1 cellular context compared by ENCODE assay signal in the genomic region with DNA sequence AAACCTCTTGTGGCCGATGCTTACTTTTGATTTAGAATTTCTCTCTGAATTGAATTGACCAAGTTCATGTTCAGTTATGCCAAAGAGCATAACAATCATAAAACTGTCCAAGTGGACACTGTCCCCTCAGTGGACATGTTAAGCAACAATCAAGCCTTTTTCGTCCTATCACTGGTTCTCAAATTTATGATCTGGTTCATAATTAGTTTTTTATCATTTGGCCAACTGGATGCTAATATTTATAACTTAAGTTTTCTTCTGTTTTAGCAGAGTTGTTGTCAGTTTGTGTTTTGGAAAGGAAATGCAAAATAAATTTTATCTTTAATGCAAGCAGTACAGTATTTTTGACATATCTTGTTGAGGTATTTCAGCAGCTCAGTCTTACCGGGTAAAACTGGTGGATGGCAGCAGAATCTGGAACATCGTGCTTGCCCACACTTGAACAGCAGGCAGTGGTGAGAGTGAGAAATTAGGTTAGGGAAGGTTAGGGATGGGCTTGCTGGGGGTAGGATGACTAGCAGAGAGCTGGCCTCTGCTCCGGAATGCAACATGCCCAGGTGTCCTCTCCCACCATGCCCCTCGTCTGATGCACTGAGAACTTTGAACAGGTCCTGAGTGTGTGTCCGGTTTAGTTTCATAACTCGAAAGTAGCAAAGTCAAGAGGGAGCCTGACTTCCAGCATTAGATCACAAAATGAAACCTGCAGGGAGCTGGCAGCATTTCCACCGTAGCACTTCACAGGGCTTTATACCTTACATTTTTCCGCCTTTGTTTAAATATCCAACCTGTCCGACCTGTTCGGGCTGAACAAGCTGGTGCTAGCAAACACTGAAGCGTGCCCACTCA.
A peak's percentile ranks its signal among the peaks of the same experiment; 100 is the strongest.
TF ChIP-seq lines count a peak whose summit lies in the region.

No MANE protein-coding gene starts in this region.

TF ChIP-seq in K562, 482 proteins besides CTCF, POLR2A, EP300 and RAD21 (continued from another document and continues in another):
- TF ChIP-seq, protein P1, sequence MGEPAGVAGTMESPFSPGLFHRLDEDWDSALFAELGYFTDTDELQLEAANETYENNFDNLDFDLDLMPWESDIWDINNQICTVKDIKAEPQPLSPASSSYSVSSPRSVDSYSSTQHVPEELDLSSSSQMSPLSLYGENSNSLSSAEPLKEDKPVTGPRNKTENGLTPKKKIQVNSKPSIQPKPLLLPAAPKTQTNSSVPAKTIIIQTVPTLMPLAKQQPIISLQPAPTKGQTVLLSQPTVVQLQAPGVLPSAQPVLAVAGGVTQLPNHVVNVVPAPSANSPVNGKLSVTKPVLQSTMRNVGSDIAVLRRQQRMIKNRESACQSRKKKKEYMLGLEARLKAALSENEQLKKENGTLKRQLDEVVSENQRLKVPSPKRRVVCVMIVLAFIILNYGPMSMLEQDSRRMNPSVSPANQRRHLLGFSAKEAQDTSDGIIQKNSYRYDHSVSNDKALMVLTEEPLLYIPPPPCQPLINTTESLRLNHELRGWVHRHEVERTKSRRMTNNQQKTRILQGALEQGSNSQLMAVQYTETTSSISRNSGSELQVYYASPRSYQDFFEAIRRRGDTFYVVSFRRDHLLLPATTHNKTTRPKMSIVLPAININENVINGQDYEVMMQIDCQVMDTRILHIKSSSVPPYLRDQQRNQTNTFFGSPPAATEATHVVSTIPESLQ (CRISPR knock-in tag; IDR thresholded peaks at IDR 0.05) = 0 out of 2 replicates have a peak, but pooled peaks have one; percentile 16
- TF ChIP-seq ZNF551 (CRISPR knock-in tag; IDR thresholded peaks at IDR 0.05) (no peak), PHTF2 (CRISPR knock-in tag; IDR thresholded peaks at IDR 0.05) (no peak), ZNF785 (CRISPR knock-in tag; IDR thresholded peaks at IDR 0.05) (no peak), MTA1 (IDR thresholded peaks at IDR 0.05; ENCODE audit: borderline replicate concordance) (no peak), PYGO2 (tag; IDR thresholded peaks at IDR 0.05) (no peak), KLF1 (tag; IDR thresholded peaks at IDR 0.05) (no peak), BACH1 (tag; IDR thresholded peaks at IDR 0.05) (no peak), NCOA1 (IDR thresholded peaks at IDR 0.05; ENCODE audit: low read depth) (no peak), MEF2D (tag; conservative IDR thresholded peaks at IDR 0.05; ENCODE audit: low read depth) (no peak), GTF2F1 (IDR thresholded peaks at IDR 0.05; ENCODE audit: low read depth, low read length) (no peak), TBP (optimal IDR thresholded peaks at IDR 0.05; ENCODE audit: low read depth, low read length) (no peak), XRCC3 (IDR thresholded peaks at IDR 0.05) (no peak), SRSF3 (IDR thresholded peaks at IDR 0.05; ENCODE audit: insufficient read depth, low read length) (no peak), SP2 (IDR thresholded peaks at IDR 0.05; ENCODE audit: extremely low read depth, low read depth, low read length, poor library complexity, severe bottlenecking) (no peak), PHB (CRISPR knock-in tag; IDR thresholded peaks at IDR 0.05) (no peak), CBX3 (IDR thresholded peaks at IDR 0.05; ENCODE audit: borderline replicate concordance in 1 of 2, low read length in 2 of 2) (no peak), SAFB (IDR thresholded peaks at IDR 0.05; ENCODE audit: borderline replicate concordance, low read depth, low read length) (no peak), ZNF57 (CRISPR knock-in tag; IDR thresholded peaks at IDR 0.05) (no peak), MAFK (IDR thresholded peaks at IDR 0.05; ENCODE audit: low read length) (no peak), TARDBP (IDR thresholded peaks at IDR 0.05) (no peak), RFX5 (IDR thresholded peaks at IDR 0.05; ENCODE audit: low read depth, low read length) (no peak), CEBPG (CRISPR knock-in tag; IDR thresholded peaks at IDR 0.05) (no peak), CEBPG (tag; conservative IDR thresholded peaks at IDR 0.05 in 1 of 2, IDR thresholded peaks at IDR 0.05 in 1 of 2) (peak in 1 of 2 experiments; percentile 83; a peak in 2 of 4 replicates), SOX6 (IDR thresholded peaks at IDR 0.05) (no peak), ZNF445 (CRISPR knock-in tag; IDR thresholded peaks at IDR 0.05; ENCODE audit: low read depth) (no peak)
- TF ChIP-seq, protein P2, sequence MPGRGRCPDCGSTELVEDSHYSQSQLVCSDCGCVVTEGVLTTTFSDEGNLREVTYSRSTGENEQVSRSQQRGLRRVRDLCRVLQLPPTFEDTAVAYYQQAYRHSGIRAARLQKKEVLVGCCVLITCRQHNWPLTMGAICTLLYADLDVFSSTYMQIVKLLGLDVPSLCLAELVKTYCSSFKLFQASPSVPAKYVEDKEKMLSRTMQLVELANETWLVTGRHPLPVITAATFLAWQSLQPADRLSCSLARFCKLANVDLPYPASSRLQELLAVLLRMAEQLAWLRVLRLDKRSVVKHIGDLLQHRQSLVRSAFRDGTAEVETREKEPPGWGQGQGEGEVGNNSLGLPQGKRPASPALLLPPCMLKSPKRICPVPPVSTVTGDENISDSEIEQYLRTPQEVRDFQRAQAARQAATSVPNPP (IDR thresholded peaks at IDR 0.05; ENCODE audit: borderline replicate concordance, insufficient read depth, insufficient read length) = no peak
- TF ChIP-seq, protein P3, sequence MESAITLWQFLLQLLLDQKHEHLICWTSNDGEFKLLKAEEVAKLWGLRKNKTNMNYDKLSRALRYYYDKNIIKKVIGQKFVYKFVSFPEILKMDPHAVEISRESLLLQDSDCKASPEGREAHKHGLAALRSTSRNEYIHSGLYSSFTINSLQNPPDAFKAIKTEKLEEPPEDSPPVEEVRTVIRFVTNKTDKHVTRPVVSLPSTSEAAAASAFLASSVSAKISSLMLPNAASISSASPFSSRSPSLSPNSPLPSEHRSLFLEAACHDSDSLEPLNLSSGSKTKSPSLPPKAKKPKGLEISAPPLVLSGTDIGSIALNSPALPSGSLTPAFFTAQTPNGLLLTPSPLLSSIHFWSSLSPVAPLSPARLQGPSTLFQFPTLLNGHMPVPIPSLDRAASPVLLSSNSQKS (CRISPR knock-in tag; IDR thresholded peaks at IDR 0.05) = no peak
- TF ChIP-seq, protein P4, sequence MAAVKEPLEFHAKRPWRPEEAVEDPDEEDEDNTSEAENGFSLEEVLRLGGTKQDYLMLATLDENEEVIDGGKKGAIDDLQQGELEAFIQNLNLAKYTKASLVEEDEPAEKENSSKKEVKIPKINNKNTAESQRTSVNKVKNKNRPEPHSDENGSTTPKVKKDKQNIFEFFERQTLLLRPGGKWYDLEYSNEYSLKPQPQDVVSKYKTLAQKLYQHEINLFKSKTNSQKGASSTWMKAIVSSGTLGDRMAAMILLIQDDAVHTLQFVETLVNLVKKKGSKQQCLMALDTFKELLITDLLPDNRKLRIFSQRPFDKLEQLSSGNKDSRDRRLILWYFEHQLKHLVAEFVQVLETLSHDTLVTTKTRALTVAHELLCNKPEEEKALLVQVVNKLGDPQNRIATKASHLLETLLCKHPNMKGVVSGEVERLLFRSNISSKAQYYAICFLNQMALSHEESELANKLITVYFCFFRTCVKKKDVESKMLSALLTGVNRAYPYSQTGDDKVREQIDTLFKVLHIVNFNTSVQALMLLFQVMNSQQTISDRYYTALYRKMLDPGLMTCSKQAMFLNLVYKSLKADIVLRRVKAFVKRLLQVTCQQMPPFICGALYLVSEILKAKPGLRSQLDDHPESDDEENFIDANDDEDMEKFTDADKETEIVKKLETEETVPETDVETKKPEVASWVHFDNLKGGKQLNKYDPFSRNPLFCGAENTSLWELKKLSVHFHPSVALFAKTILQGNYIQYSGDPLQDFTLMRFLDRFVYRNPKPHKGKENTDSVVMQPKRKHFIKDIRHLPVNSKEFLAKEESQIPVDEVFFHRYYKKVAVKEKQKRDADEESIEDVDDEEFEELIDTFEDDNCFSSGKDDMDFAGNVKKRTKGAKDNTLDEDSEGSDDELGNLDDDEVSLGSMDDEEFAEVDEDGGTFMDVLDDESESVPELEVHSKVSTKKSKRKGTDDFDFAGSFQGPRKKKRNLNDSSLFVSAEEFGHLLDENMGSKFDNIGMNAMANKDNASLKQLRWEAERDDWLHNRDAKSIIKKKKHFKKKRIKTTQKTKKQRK (IDR thresholded peaks at IDR 0.05; ENCODE audit: borderline replicate concordance, low read depth, low read length) = no peak
- TF ChIP-seq, protein P5, sequence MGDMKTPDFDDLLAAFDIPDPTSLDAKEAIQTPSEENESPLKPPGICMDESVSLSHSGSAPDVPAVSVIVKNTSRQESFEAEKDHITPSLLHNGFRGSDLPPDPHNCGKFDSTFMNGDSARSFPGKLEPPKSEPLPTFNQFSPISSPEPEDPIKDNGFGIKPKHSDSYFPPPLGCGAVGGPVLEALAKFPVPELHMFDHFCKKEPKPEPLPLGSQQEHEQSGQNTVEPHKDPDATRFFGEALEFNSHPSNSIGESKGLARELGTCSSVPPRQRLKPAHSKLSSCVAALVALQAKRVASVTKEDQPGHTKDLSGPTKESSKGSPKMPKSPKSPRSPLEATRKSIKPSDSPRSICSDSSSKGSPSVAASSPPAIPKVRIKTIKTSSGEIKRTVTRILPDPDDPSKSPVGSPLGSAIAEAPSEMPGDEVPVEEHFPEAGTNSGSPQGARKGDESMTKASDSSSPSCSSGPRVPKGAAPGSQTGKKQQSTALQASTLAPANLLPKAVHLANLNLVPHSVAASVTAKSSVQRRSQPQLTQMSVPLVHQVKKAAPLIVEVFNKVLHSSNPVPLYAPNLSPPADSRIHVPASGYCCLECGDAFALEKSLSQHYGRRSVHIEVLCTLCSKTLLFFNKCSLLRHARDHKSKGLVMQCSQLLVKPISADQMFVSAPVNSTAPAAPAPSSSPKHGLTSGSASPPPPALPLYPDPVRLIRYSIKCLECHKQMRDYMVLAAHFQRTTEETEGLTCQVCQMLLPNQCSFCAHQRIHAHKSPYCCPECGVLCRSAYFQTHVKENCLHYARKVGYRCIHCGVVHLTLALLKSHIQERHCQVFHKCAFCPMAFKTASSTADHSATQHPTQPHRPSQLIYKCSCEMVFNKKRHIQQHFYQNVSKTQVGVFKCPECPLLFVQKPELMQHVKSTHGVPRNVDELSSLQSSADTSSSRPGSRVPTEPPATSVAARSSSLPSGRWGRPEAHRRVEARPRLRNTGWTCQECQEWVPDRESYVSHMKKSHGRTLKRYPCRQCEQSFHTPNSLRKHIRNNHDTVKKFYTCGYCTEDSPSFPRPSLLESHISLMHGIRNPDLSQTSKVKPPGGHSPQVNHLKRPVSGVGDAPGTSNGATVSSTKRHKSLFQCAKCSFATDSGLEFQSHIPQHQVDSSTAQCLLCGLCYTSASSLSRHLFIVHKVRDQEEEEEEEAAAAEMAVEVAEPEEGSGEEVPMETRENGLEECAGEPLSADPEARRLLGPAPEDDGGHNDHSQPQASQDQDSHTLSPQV (IDR thresholded peaks at IDR 0.05) = peak; percentile 84
- TF ChIP-seq, protein P6, sequence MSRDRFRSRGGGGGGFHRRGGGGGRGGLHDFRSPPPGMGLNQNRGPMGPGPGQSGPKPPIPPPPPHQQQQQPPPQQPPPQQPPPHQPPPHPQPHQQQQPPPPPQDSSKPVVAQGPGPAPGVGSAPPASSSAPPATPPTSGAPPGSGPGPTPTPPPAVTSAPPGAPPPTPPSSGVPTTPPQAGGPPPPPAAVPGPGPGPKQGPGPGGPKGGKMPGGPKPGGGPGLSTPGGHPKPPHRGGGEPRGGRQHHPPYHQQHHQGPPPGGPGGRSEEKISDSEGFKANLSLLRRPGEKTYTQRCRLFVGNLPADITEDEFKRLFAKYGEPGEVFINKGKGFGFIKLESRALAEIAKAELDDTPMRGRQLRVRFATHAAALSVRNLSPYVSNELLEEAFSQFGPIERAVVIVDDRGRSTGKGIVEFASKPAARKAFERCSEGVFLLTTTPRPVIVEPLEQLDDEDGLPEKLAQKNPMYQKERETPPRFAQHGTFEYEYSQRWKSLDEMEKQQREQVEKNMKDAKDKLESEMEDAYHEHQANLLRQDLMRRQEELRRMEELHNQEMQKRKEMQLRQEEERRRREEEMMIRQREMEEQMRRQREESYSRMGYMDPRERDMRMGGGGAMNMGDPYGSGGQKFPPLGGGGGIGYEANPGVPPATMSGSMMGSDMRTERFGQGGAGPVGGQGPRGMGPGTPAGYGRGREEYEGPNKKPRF (IDR thresholded peaks at IDR 0.05; ENCODE audit: low read depth, low read length) = no peak
- TF ChIP-seq, protein P7, sequence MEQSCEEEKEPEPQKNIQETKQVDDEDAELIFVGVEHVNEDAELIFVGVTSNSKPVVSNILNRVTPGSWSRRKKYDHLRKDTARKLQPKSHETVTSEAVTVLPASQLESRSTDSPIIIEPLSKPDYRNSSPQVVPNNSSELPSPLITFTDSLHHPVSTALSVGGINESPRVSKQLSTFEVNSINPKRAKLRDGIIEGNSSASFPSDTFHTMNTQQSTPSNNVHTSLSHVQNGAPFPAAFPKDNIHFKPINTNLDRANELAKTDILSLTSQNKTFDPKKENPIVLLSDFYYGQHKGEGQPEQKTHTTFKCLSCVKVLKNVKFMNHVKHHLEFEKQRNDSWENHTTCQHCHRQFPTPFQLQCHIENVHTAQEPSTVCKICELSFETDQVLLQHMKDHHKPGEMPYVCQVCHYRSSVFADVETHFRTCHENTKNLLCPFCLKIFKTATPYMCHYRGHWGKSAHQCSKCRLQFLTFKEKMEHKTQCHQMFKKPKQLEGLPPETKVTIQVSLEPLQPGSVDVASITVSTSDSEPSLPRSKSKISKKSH (CRISPR knock-in tag; IDR thresholded peaks at IDR 0.05) = no peak
- TF ChIP-seq, protein P8, sequence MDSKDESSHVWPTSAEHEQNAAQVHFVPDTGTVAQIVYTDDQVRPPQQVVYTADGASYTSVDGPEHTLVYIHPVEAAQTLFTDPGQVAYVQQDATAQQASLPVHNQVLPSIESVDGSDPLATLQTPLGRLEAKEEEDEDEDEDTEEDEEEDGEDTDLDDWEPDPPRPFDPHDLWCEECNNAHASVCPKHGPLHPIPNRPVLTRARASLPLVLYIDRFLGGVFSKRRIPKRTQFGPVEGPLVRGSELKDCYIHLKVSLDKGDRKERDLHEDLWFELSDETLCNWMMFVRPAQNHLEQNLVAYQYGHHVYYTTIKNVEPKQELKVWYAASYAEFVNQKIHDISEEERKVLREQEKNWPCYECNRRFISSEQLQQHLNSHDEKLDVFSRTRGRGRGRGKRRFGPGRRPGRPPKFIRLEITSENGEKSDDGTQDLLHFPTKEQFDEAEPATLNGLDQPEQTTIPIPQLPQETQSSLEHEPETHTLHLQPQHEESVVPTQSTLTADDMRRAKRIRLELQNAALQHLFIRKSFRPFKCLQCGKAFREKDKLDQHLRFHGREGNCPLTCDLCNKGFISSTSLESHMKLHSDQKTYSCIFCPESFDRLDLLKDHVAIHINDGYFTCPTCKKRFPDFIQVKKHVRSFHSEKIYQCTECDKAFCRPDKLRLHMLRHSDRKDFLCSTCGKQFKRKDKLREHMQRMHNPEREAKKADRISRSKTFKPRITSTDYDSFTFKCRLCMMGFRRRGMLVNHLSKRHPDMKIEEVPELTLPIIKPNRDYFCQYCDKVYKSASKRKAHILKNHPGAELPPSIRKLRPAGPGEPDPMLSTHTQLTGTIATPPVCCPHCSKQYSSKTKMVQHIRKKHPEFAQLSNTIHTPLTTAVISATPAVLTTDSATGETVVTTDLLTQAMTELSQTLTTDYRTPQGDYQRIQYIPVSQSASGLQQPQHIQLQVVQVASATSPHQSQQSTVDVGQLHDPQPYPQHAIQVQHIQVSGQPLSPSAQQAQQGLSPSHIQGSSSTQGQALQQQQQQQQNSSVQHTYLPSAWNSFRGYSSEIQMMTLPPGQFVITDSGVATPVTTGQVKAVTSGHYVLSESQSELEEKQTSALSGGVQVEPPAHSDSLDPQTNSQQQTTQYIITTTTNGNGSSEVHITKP (IDR thresholded peaks at IDR 0.05; ENCODE audit: partially characterized antibody) = no peak
